ENCODE assay signal across 11 cellular contexts in genomic region chr4:88017516-88018302, GRCh38. TPM values are rescaled to one million over a fixed set of nuclear protein-coding genes. Genes with fewer than 3 reads are reported as not detected.
DNase-seq lines count a peak whose midpoint lies in the region; ATAC-seq, FAIRE-seq and TF ChIP-seq lines count a peak whose summit lies in the region.
"Had no signal": no experiment of that assay in that cellular context is flagged by ENCODE, and none has a peak within 500 bp of the region (broad histone marks: within the 10 kb centered on the region; RNA-seq: fewer than 3 reads in every experiment).

No MANE protein-coding gene starts in this region.

- peak; percentile 90 for ATAC-seq in omental fat pad (ENCODE audit: low FRiP score)

- H3F3A ChIP-seq in SK-N-SH (replicated peaks; ENCODE audit: insufficient read depth): peaks cover 30% of the 10 kb centered on the region

- no peaks in the 10 kb centered on the region for H3K9me2 ChIP-seq in SK-N-SH

- peaks cover 90% of the 10 kb centered on the region for H3K79me2 ChIP-seq in SK-N-SH (ENCODE audit: insufficient read depth)

- H3K4me1 ChIP-seq in SK-N-SH (ENCODE audit: control insufficient read depth in 1 of 2, insufficient read depth in 2 of 2, low read depth in 1 of 2, low read length in 1 of 2): peaks cover 3 to 19% of the 10 kb centered on the region in 2 experiments

- H3K36me3 ChIP-seq in SK-N-SH (replicated peaks in 1 of 2; ENCODE audit: control insufficient read depth in 1 of 2, insufficient read depth in 2 of 2, low read length in 1 of 2): peaks cover 19 to 27% of the 10 kb centered on the region in 2 experiments

- H3K9me3 ChIP-seq in SK-N-SH: no peaks in the 10 kb centered on the region

- TF ChIP-seq CTCF in SK-N-SH (IDR thresholded peaks at IDR 0.05) (no peak), omental fat pad (IDR thresholded peaks at IDR 0.05) (no peak), Calu3 (IDR thresholded peaks at IDR 0.05; ENCODE audit: unreplicated experiment) (no peak)

- peaks cover 10% of the 10 kb centered on the region for H3K4me1 Mint-ChIP-seq in Calu3 (ENCODE audit: low read depth, unreplicated experiment)

- no peaks in the 10 kb centered on the region for H3K27me3 Mint-ChIP-seq in Calu3 (ENCODE audit: unreplicated experiment)
- H3K27me3 Mint-ChIP-seq: IgD-negative memory B cell, memory B cell had no signal

- H3K27me3 ChIP-seq in SK-N-SH (ENCODE audit: insufficient read depth): no peaks in the 10 kb centered on the region

- H2AFZ ChIP-seq in SK-N-SH (ENCODE audit: low read depth): no peak overlapping the region

- no peak overlapping the region; a peak in 1 of 4 replicates for H3K4me3 ChIP-seq in SK-N-SH (ENCODE audit: low read depth in 2 of 2, low read length in 1 of 2)

- no peak for FAIRE-seq in GM19239 (lab: Jason Lieb, UNC)

- H3K27ac Mint-ChIP-seq in Calu3 (ENCODE audit: unreplicated experiment): no peak overlapping the region
- H3K27ac Mint-ChIP-seq: IgD-negative memory B cell, memory B cell had no signal

- H4K20me1 ChIP-seq in SK-N-SH (ENCODE audit: insufficient read depth): peaks cover 31% of the 10 kb centered on the region

- DNase-seq in AG08396 (ENCODE audit: low spot score): peak; percentile 80
- no peak for DNase-seq in SK-N-SH
- peak; percentile 98 for DNase-seq in fibroblast of peridontal ligament (ENCODE audit: extremely low read depth)
- no peak for DNase-seq in omental fat pad (ENCODE audit: low spot score)
- DNase-seq in SIG-M5 treated with dmso at 0.1 percent for 504 hours (lab: John Stamatoyannopoulos, UW; ENCODE audit: unreplicated experiment): no peak
- DNase-seq in stimulated activated naive CD4-positive, alpha-beta T cell (lab: John Stamatoyannopoulos, UW): no peak
- DNase-seq in GM19239 (ENCODE audit: insufficient read length, low spot score): no peak
- DNase-seq in Calu3: no peak
- DNase-seq: activated effector memory CD4-positive, alpha-beta T cell treated with anti-CD3 and anti-CD28 coated beads, Interleukin-2, amount 50 U/mL, for 16 hours had no signal

- 42% methylated on average over 7 of the region's 7 CpGs for WGBS in SK-N-SH (ENCODE audit: low lambda C conversion rate)

- no peak overlapping the region for H3K4me3 Mint-ChIP-seq in Calu3 (ENCODE audit: low read depth, unreplicated experiment)
- H3K4me3 Mint-ChIP-seq: IgD-negative memory B cell, memory B cell had no signal

- no TSS peak for BruUV-seq in Calu3 (replicated peaks; lab: Mats Ljungman, UMichigan)

- H3K4me2 ChIP-seq in SK-N-SH: peak overlapping the region; percentile 60

- peak overlapping the region; percentile 43 for H3K9ac ChIP-seq in SK-N-SH

- intact Hi-C loops in Calu3 (cut with micrococcal nuclease; ENCODE audit: unreplicated experiment): no loop called here

- no peaks in the 10 kb centered on the region for H3K36me3 Mint-ChIP-seq in Calu3 (ENCODE audit: insufficient read depth, unreplicated experiment)

- no peaks in the 10 kb centered on the region for H3K9me3 Mint-ChIP-seq in Calu3 (ENCODE audit: low read depth, unreplicated experiment)
- H3K9me3 Mint-ChIP-seq: IgD-negative memory B cell, memory B cell had no signal

- H3K27ac ChIP-seq in SK-N-SH (ENCODE audit: low read depth in 2 of 2, low read length in 1 of 2): peak overlapping the region; percentile 50 to 93; a peak in 3 of 4 replicates

- CTCF ChIA-PET in SK-N-SH (lab: Yijun Ruan, JAX): interaction anchor here (1.1 to 2.0 kb wide), 4 partner anchors 10 to 194 kb away, joined by 3 to 6 read pairs (median 3); no protein-coding TSS in a partner anchor
- CTCF ChIA-PET in Calu3 (lab: Charles Lee): no interaction called here

- no peak for TF ChIP-seq RAD21 in SK-N-SH (IDR thresholded peaks at IDR 0.05; ENCODE audit: low read length)

- POLR2A ChIA-PET in SK-N-SH (lab: Yijun Ruan, JAX): no interaction called here

- TF ChIP-seq EP300 in SK-N-SH (IDR thresholded peaks at IDR 0.05; ENCODE audit: borderline replicate concordance in 1 of 2, low read depth in 1 of 2, low read length in 1 of 2): peak; percentile 24 to 78; a peak in 2 of 4 replicates

TF ChIP-seq in SK-N-SH, 30 proteins besides CTCF, POLR2A, EP300 and RAD21:
- TF ChIP-seq MAX (IDR thresholded peaks at IDR 0.05; ENCODE audit: low read depth) (peak; percentile 72; the same call in 1 of the 2 replicates), MXI1 (IDR thresholded peaks at IDR 0.05; ENCODE audit: low read depth, low read length) (no peak), FOXM1 (IDR thresholded peaks at IDR 0.05; ENCODE audit: low read depth) (peak; percentile 77), FOSL2 (IDR thresholded peaks at IDR 0.05; ENCODE audit: borderline replicate concordance, low read depth) (peak; percentile 88), USF2 (IDR thresholded peaks at IDR 0.05; ENCODE audit: borderline replicate concordance, low read depth, low read length) (no peak), SIN3A (IDR thresholded peaks at IDR 0.05; ENCODE audit: borderline replicate concordance, low read depth, low read length) (peak; percentile 49; the same call in 1 of the 2 replicates), RCOR1 (IDR thresholded peaks at IDR 0.05; ENCODE audit: low read length) (no peak), PBX3 (IDR thresholded peaks at IDR 0.05) (peak; percentile 95), TEAD4 (IDR thresholded peaks at IDR 0.05; ENCODE audit: borderline replicate concordance, insufficient read depth) (peak; percentile 77; the same call in 1 of the 2 replicates), RXRA (IDR thresholded peaks at IDR 0.05; ENCODE audit: borderline replicate concordance, low read depth) (no peak), TCF12 (IDR thresholded peaks at IDR 0.05) (peak; percentile 97), MEF2A (IDR thresholded peaks at IDR 0.05; ENCODE audit: borderline replicate concordance, low read depth) (peak; percentile 89), POLR2AphosphoS5 (IDR thresholded peaks at IDR 0.05; ENCODE audit: low read depth, low read length) (peak; percentile 79; the same call in 1 of the 2 replicates), ELF1 (IDR thresholded peaks at IDR 0.05) (no peak), JUND (IDR thresholded peaks at IDR 0.05) (peak; percentile 96), NFIC (IDR thresholded peaks at IDR 0.05; ENCODE audit: borderline replicate concordance) (peak; percentile 90), TAF1 (IDR thresholded peaks at IDR 0.05; ENCODE audit: borderline replicate concordance, low read depth, low read length) (peak; percentile 36; the same call in 1 of the 2 replicates)

RNA-seq across cellular contexts. Expression of gene PKD2, which starts 10.3 kb away (rescaled TPM):
- 44.6 and 52.0 TPM in 2 replicates for polyA plus RNA-seq in SK-N-SH (2012; rRNA removed)
- 62.8 and 76.7 TPM in 2 replicates for polyA plus RNA-seq in SK-N-SH (2012; cell fraction: cytosol; rRNA removed)
- 39.4 and 67.2 TPM in 2 replicates for polyA plus RNA-seq in SK-N-SH (2012; cell fraction: nucleus; rRNA removed)
- total RNA-seq in omental fat pad: 100 to 1,000 TPM in 1 of 4 donors, 10 to 100 TPM in 3; 66.5 to 130 (median 88.6) TPM
- total RNA-seq in Calu3 (2022): 30.4 and 31.6 TPM in 2 replicates

RNA-seq across cellular contexts. Expression of gene SPP1, which starts 42.2 kb away (rescaled TPM):
- 0.82 and 1.3 TPM in 2 replicates for polyA plus RNA-seq in SK-N-SH (2012; rRNA removed)
- polyA plus RNA-seq in SK-N-SH (2012; cell fraction: cytosol; rRNA removed): 0.81 and 1.1 TPM in 2 replicates
- polyA plus RNA-seq in SK-N-SH (2012; cell fraction: nucleus; rRNA removed): 2.5 and 3.9 TPM in 2 replicates
- total RNA-seq in omental fat pad (1,000 to 10,000 TPM in 1 of 4 donors, 10 to 100 TPM in 1, 1 to 10 TPM in 2; 7.9 to 1,073 (median 45.8) TPM), Calu3 (2022) (1,002 and 1,878 TPM in 2 replicates)
- polyA plus RNA-seq: IgD-negative memory B cell had no signal

Comparison
In these comparisons a context has a peak if more than half of its experiments do, and no peak if none do; other contexts are left out.
1. DNase-seq: peak in AG08396 (single experiment) and fibroblast of peridontal ligament (single experiment); none in SK-N-SH (single experiment), omental fat pad (single experiment), SIG-M5 treated with dmso at 0.1 percent for 504 hours (single experiment), stimulated activated naive CD4-positive, alpha-beta T cell (0 of 6), GM19239 (single experiment) and Calu3 (single experiment).